Comparison of ENCODE assay signal across 16 cellular contexts in the genomic region with DNA sequence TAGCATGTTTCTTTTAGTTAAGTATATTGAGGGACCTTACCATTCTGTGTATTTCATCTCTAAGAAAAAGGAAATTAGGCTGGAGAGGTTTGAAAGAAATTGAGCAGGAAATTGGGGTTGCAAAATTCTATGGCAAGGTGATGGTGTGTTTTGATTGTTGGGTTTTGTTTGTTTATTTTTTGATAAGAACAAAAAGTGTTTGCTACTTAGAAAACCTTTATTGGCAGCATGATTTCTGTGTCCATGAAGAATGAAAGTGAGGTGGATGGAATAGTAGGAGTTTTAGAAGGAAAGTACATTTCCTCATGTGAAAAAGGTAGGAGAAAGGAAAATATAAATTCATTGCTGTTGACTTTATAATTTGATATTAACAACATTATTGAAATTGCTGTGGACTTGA.
A peak's percentile ranks its signal among the peaks of the same experiment; 100 is the strongest.
DNase-seq lines count a peak whose midpoint lies in the region; FAIRE-seq and TF ChIP-seq lines count a peak whose summit lies in the region.
"Had no signal": no experiment of that assay in that cellular context is flagged by ENCODE, and none has a peak within 500 bp of the region (broad histone marks: within the 10 kb centered on the region; RNA-seq: fewer than 3 reads in every experiment).

No MANE protein-coding gene starts in this region.

- H3K9me1 ChIP-seq in endothelial cell of umbilical vein (replicated peaks; ENCODE audit: control insufficient read depth, extremely low read depth, insufficient read depth, low read length): no peaks in the 10 kb centered on the region

- H3K9ac ChIP-seq in endothelial cell of umbilical vein (replicated peaks; ENCODE audit: extremely low read depth, insufficient read depth, low read length) (no peak overlapping the region), mesenchymal stem cell (ENCODE audit: low read length) (no peak overlapping the region)
- H3K9ac ChIP-seq: BLaER1 had no signal

- H2BK5ac ChIP-seq in mesenchymal stem cell (ENCODE audit: low read depth, low read length, poor library complexity, severe bottlenecking): no peak overlapping the region

- no peak overlapping the region for H4K8ac ChIP-seq in mesenchymal stem cell (ENCODE audit: low read length)

- H3K4me3 Mint-ChIP-seq in activated naive CD4-positive, alpha-beta T cell treated with anti-CD3 and anti-CD28 coated beads, Interleukin-2, amount 50 U/mL, for 24 hours: no peak overlapping the region
- H3K4me3 Mint-ChIP-seq in progenitor cell of endocrine pancreas (ENCODE audit: low read depth): no peak overlapping the region

- H2AFZ ChIP-seq in endothelial cell of umbilical vein (ENCODE audit: low read depth, low read length): no peak overlapping the region
- no peak overlapping the region for H2AFZ ChIP-seq in mesenchymal stem cell (ENCODE audit: low read depth, low read length)

- BruUV-seq in endothelial cell of umbilical vein (replicated peaks; lab: Mats Ljungman, UMichigan): no TSS peak

- no peak overlapping the region for H3K4ac ChIP-seq in mesenchymal stem cell (ENCODE audit: low read depth in 1 of 2, low read length in 2 of 2)

- FAIRE-seq in endothelial cell of umbilical vein (lab: Jason Lieb, UNC): no peak

- peaks cover 10% of the 10 kb centered on the region for H3K9me3 Mint-ChIP-seq in activated naive CD4-positive, alpha-beta T cell treated with anti-CD3 and anti-CD28 coated beads, Interleukin-2, amount 50 U/mL, for 24 hours
- no peaks in the 10 kb centered on the region for H3K9me3 Mint-ChIP-seq in progenitor cell of endocrine pancreas (ENCODE audit: low read depth)
- H3K9me3 Mint-ChIP-seq: CD14-positive monocyte had no signal

- H2BK120ac ChIP-seq in mesenchymal stem cell (ENCODE audit: low read depth, low read length): no peak overlapping the region

- no peak overlapping the region for H3K27ac ChIP-seq in HEK293 (ENCODE audit: extremely low read depth, low read depth, low read length)
- H3K27ac ChIP-seq in endothelial cell of umbilical vein (ENCODE audit: insufficient read depth, low read depth, low read length): no peak overlapping the region
- H3K27ac ChIP-seq in mesenchymal stem cell (ENCODE audit: low read length, poor library complexity, severe bottlenecking): no peak overlapping the region
- H3K27ac ChIP-seq: BLaER1 had no signal

- no peak overlapping the region for H3K23ac ChIP-seq in mesenchymal stem cell (ENCODE audit: low read length in 2 of 2)

- no peak overlapping the region for H2BK12ac ChIP-seq in mesenchymal stem cell (ENCODE audit: low read length in 2 of 2)

- peaks cover 6% of the 10 kb centered on the region for H4K20me1 ChIP-seq in endothelial cell of umbilical vein (replicated peaks; ENCODE audit: control insufficient read depth, extremely low read depth, insufficient read depth, low read length)
- H4K20me1 ChIP-seq: BLaER1 had no signal

- intact Hi-C loops in endothelial cell of umbilical vein (cut with micrococcal nuclease) (no loop called here), cardiac septum (cut with DNase I) (no loop called here)

- peaks cover 23% of the 10 kb centered on the region for H3K79me1 ChIP-seq in mesenchymal stem cell (replicated peaks; ENCODE audit: low read length, poor library complexity, severe bottlenecking)

- no peak overlapping the region for H3K14ac ChIP-seq in mesenchymal stem cell (ENCODE audit: low read length in 2 of 2)

- POLR2A ChIA-PET in HEK293 (lab: Yijun Ruan, JAX) (no interaction called here), endothelial cell of umbilical vein (lab: Charles Lee) (no interaction called here)

- peaks cover 19% of the 10 kb centered on the region for H3K36me3 Mint-ChIP-seq in activated naive CD4-positive, alpha-beta T cell treated with anti-CD3 and anti-CD28 coated beads, Interleukin-2, amount 50 U/mL, for 24 hours
- no peaks in the 10 kb centered on the region for H3K36me3 Mint-ChIP-seq in progenitor cell of endocrine pancreas (ENCODE audit: insufficient read depth)
- H3K36me3 Mint-ChIP-seq: CD14-positive monocyte had no signal

- dilution Hi-C loops in endothelial cell of umbilical vein (cut with MboI; ENCODE audit: extremely low pct_ligation_motif_present, low sequenced_read_pairs): no loop called here

- TF ChIP-seq CTCF in HEK293 (tag by site-specific recombination; IDR thresholded peaks at IDR 0.05): no peak
- TF ChIP-seq CTCF in endothelial cell of umbilical vein (IDR thresholded peaks at IDR 0.05; ENCODE audit: extremely low read depth in 1 of 2, insufficient read depth in 1 of 2, low read depth in 1 of 2, low read length in 2 of 2): no peak
- TF ChIP-seq CTCF in progenitor cell of endocrine pancreas (IDR thresholded peaks at IDR 0.05; ENCODE audit: unreplicated experiment): no peak

- no peaks in the 10 kb centered on the region for H3K27me3 Mint-ChIP-seq in activated naive CD4-positive, alpha-beta T cell treated with anti-CD3 and anti-CD28 coated beads, Interleukin-2, amount 50 U/mL, for 24 hours
- H3K27me3 Mint-ChIP-seq in progenitor cell of endocrine pancreas: no peaks in the 10 kb centered on the region
- H3K27me3 Mint-ChIP-seq: CD4-positive, alpha-beta memory T cell had no signal

- H3K4me3 ChIP-seq in HEK293 (ENCODE audit: low read depth, low read length): no peak overlapping the region
- H3K4me3 ChIP-seq in endothelial cell of umbilical vein (replicated peaks in 1 of 3; ENCODE audit: insufficient read depth in 1 of 3, low read depth in 1 of 3, low read length in 3 of 3): no peak overlapping the region
- no peak overlapping the region for H3K4me3 ChIP-seq in mesenchymal stem cell (ENCODE audit: insufficient read depth in 1 of 2, low read depth in 1 of 2, low read length in 2 of 2)
- H3K4me3 ChIP-seq: BLaER1 had no signal

- peak overlapping the region; percentile 10 for H3K27ac Mint-ChIP-seq in activated naive CD4-positive, alpha-beta T cell treated with anti-CD3 and anti-CD28 coated beads, Interleukin-2, amount 50 U/mL, for 24 hours
- peak overlapping the region; percentile 39 for H3K27ac Mint-ChIP-seq in progenitor cell of endocrine pancreas
- H3K27ac Mint-ChIP-seq: CD14-positive monocyte had no signal

- no peak overlapping the region for H3K18ac ChIP-seq in mesenchymal stem cell (ENCODE audit: low read depth in 1 of 2, low read length in 2 of 2)

- CTCF ChIA-PET in HEK293 (lab: Yijun Ruan, JAX) (no interaction called here), endothelial cell of umbilical vein (lab: Charles Lee) (no interaction called here)

- H2AK5ac ChIP-seq in mesenchymal stem cell (ENCODE audit: low read length, severe bottlenecking): no peak overlapping the region

- no peak overlapping the region for H4K91ac ChIP-seq in mesenchymal stem cell (ENCODE audit: low read length)

- peaks cover 72% of the 10 kb centered on the region for H3K79me2 ChIP-seq in endothelial cell of umbilical vein (ENCODE audit: control insufficient read depth, insufficient read depth, low read length)

- no peak for DNase-seq in activated naive CD4-positive, alpha-beta T cell (lab: John Stamatoyannopoulos, UW)
- DNase-seq in endothelial cell of umbilical vein (ENCODE audit: low read depth, low spot score): no peak
- no peak for DNase-seq in progenitor cell of endocrine pancreas (ENCODE audit: low spot score, unreplicated experiment)
- DNase-seq in mesenchymal stem cell: no peak
- DNase-seq in cardiac septum (ENCODE audit: low spot score): no peak
- DNase-seq: 8988T; CD4-positive, alpha-beta memory T cell; DMS153; DMS79 treated with DMSO at 0.1 percent for 48 hours; GF-D8; GOT3; H7 had no signal

- H3K36me3 ChIP-seq in HEK293 (ENCODE audit: control insufficient read depth in 2 of 2, insufficient read depth in 1 of 2, low read length in 2 of 2) (no peaks in the 10 kb centered on the region), endothelial cell of umbilical vein (ENCODE audit: control insufficient read depth in 2 of 2, extremely low read depth in 1 of 2, insufficient read depth in 2 of 2, low read length in 2 of 2) (no peaks in the 10 kb centered on the region), mesenchymal stem cell (ENCODE audit: control insufficient read depth in 1 of 2, insufficient read depth in 2 of 2, low read depth in 1 of 2, low read length in 2 of 2) (peaks cover 0 to 8% of the 10 kb centered on the region in 2 experiments)
- H3K36me3 ChIP-seq: BLaER1 had no signal

- H3K9me3 ChIP-seq in HEK293 (ENCODE audit: control insufficient read depth, insufficient read depth, low read depth, low read length) (no peaks in the 10 kb centered on the region), endothelial cell of umbilical vein (replicated peaks; ENCODE audit: control insufficient read depth, insufficient read depth, low read length) (no peaks in the 10 kb centered on the region), mesenchymal stem cell (ENCODE audit: control insufficient read depth, low read length) (no peaks in the 10 kb centered on the region)
- H3K9me3 ChIP-seq: BLaER1 had no signal

- H3K4me1 ChIP-seq in HEK293 (ENCODE audit: control insufficient read depth, insufficient read depth, low read length): peaks cover 51% of the 10 kb centered on the region
- H3K4me1 ChIP-seq in endothelial cell of umbilical vein (ENCODE audit: control insufficient read depth, extremely low read depth, insufficient read depth, low read length): peaks cover 33% of the 10 kb centered on the region
- H3K4me1 ChIP-seq in mesenchymal stem cell (ENCODE audit: control insufficient read depth, insufficient read depth, low read depth, low read length): no peaks in the 10 kb centered on the region

- H2BK15ac ChIP-seq in mesenchymal stem cell (ENCODE audit: low read depth, poor library complexity, severe bottlenecking): no peak overlapping the region

- H3K4me1 Mint-ChIP-seq in activated naive CD4-positive, alpha-beta T cell treated with anti-CD3 and anti-CD28 coated beads, Interleukin-2, amount 50 U/mL, for 24 hours: peaks cover 88% of the 10 kb centered on the region
- H3K4me1 Mint-ChIP-seq in progenitor cell of endocrine pancreas (ENCODE audit: low read depth): peaks cover 35% of the 10 kb centered on the region

- TF ChIP-seq POLR2A in endothelial cell of umbilical vein (IDR thresholded peaks at IDR 0.05; ENCODE audit: low read depth, low read length): no peak

- H3K27me3 ChIP-seq in endothelial cell of umbilical vein (ENCODE audit: control insufficient read depth in 2 of 2, insufficient read depth in 2 of 2, low read length in 2 of 2) (no peaks in the 10 kb centered on the region), mesenchymal stem cell (ENCODE audit: control insufficient read depth in 1 of 2, insufficient read depth in 1 of 2, low read length in 2 of 2) (no peaks in the 10 kb centered on the region)
- H3K27me3 ChIP-seq: BLaER1 had no signal

- H3K4me2 ChIP-seq in endothelial cell of umbilical vein (ENCODE audit: insufficient read depth, low read length) (peak overlapping the region; percentile 14), mesenchymal stem cell (ENCODE audit: low read length, poor library complexity, severe bottlenecking) (no peak overlapping the region)
- H3K4me2 ChIP-seq: BLaER1 had no signal

TF ChIP-seq in HEK293, 187 proteins besides CTCF, POLR2A, EP300 and RAD21 (continues in another document):
- peak; percentile 49 for TF ChIP-seq OSR2 (tag by site-specific recombination; IDR thresholded peaks at IDR 0.05)
- peak; percentile 52; the same call in 1 of the 2 replicates for TF ChIP-seq ZNF10 (tag by site-specific recombination; IDR thresholded peaks at IDR 0.05)

TF ChIP-seq in endothelial cell of umbilical vein, 7 proteins besides CTCF, POLR2A, EP300 and RAD21 (continues in another document):
- no peak for TF ChIP-seq JUN (IDR thresholded peaks at IDR 0.05; ENCODE audit: borderline replicate concordance, insufficient read depth, insufficient read length, low read depth)
- no peak for TF ChIP-seq FOS (IDR thresholded peaks at IDR 0.05; ENCODE audit: borderline replicate concordance, insufficient read depth, low read length)
